ENCODE assay signal across 12 cellular contexts in genomic region chr2:39875182-39875913, GRCh38.
DNase-seq lines count a peak whose midpoint lies in the region; ATAC-seq and TF ChIP-seq lines count a peak whose summit lies in the region.
"Had no signal": no experiment of that assay in that cellular context is flagged by ENCODE, and none has a peak within 500 bp of the region (broad histone marks: within the 10 kb centered on the region; RNA-seq: fewer than 3 reads in every experiment).

No MANE protein-coding gene starts in this region.

- TF ChIP-seq CTCF in right atrium auricular region (IDR thresholded peaks at IDR 0.05) (no peak), epithelial cell of esophagus (IDR thresholded peaks at IDR 0.05; ENCODE audit: insufficient read depth, low read depth, low read length, missing control alignments) (no peak), mucosa of descending colon (IDR thresholded peaks at IDR 0.05) (no peak)

- intact Hi-C loops in Right ventricle myocardium inferior (cut with DNase I), result no loop called here
- intact Hi-C loops in mucosa of descending colon (cut with DNase I, micrococcal nuclease), result no loop called here

- H3K4me1 ChIP-seq in right atrium auricular region, result peaks cover 0 to 5% of the 10 kb centered on the region in 2 donors
- H3K4me1 ChIP-seq in mucosa of descending colon (ENCODE audit: low read depth), result no peaks in the 10 kb centered on the region

- no peaks in the 10 kb centered on the region for H3K36me3 Mint-ChIP-seq in activated naive CD8-positive, alpha-beta T cell treated with anti-CD3 and anti-CD28 coated beads, Interleukin-2, amount 50 U/mL, for 24 hours (ENCODE audit: low read depth)

- H3K4me1 Mint-ChIP-seq in activated naive CD8-positive, alpha-beta T cell treated with anti-CD3 and anti-CD28 coated beads, Interleukin-2, amount 50 U/mL, for 24 hours, result no peaks in the 10 kb centered on the region
- H3K4me1 Mint-ChIP-seq: B cell, naive B cell had no signal

- H3K9me3 ChIP-seq in right atrium auricular region (peaks cover 0 to 7% of the 10 kb centered on the region in 2 donors), mucosa of descending colon (no peaks in the 10 kb centered on the region)

- no peaks in the 10 kb centered on the region for H3K27me3 Mint-ChIP-seq in activated naive CD8-positive, alpha-beta T cell treated with anti-CD3 and anti-CD28 coated beads, Interleukin-2, amount 50 U/mL, for 24 hours
- H3K27me3 Mint-ChIP-seq: naive B cell had no signal

- H3K27me3 ChIP-seq in right atrium auricular region, result no peaks in the 10 kb centered on the region

- H3K4me3 Mint-ChIP-seq in activated naive CD8-positive, alpha-beta T cell treated with anti-CD3 and anti-CD28 coated beads, Interleukin-2, amount 50 U/mL, for 24 hours, result no peak overlapping the region
- H3K4me3 Mint-ChIP-seq: B cell, naive B cell had no signal

- H3K36me3 ChIP-seq in right atrium auricular region, result no peaks in the 10 kb centered on the region
- no peaks in the 10 kb centered on the region for H3K36me3 ChIP-seq in mucosa of descending colon (ENCODE audit: low read depth)

- H3K27ac ChIP-seq in right atrium auricular region, result no peak overlapping the region
- H3K27ac ChIP-seq: HL-60 had no signal

- H3K4me3 ChIP-seq in right atrium auricular region (no peak overlapping the region), epithelial cell of esophagus (ENCODE audit: low read length) (no peak overlapping the region), mucosa of descending colon (no peak overlapping the region)

- DNase-seq in Right ventricle myocardium inferior (ENCODE audit: missing footprints) (no peak), right atrium auricular region (ENCODE audit: low spot score) (no peak), epithelial cell of esophagus (ENCODE audit: low read depth) (peak; percentile 88), mucosa of descending colon (peak in 1 of 3 donors; percentile 31), NCI-H1436 (lab: John Stamatoyannopoulos, UW) (no peak), OCI-M2 (lab: John Stamatoyannopoulos, UW; ENCODE audit: unreplicated experiment) (no peak)
- DNase-seq in activated naive CD8-positive, alpha-beta T cell treated with anti-CD3 and anti-CD28 coated beads, Interleukin-2, amount 50 U/mL, for 24 hours, result no peak
- DNase-seq: naive B cell, NCI-H524 treated with DMSO at 0.1 percent for 48 hours had no signal

- no peak overlapping the region for H3K27ac Mint-ChIP-seq in activated naive CD8-positive, alpha-beta T cell treated with anti-CD3 and anti-CD28 coated beads, Interleukin-2, amount 50 U/mL, for 24 hours
- H3K27ac Mint-ChIP-seq: B cell, naive B cell had no signal

- ATAC-seq in Right ventricle myocardium inferior (peak; percentile 93), mucosa of descending colon (peak; percentile 41), HG03432 (IDR thresholded peaks at IDR 0.05; ENCODE audit: unreplicated experiment) (no peak)
- no peak for ATAC-seq in activated naive CD8-positive, alpha-beta T cell treated with anti-CD3 and anti-CD28 coated beads, Interleukin-2, amount 50 U/mL, for 24 hours

- peaks cover 10% of the 10 kb centered on the region for H3K9me3 Mint-ChIP-seq in activated naive CD8-positive, alpha-beta T cell treated with anti-CD3 and anti-CD28 coated beads, Interleukin-2, amount 50 U/mL, for 24 hours

Comparison
In these comparisons a context has a peak if more than half of its experiments do, and no peak if none do; other contexts are left out.
1. ATAC-seq: peak in Right ventricle myocardium inferior (single experiment) and mucosa of descending colon (single experiment); none in HG03432 (single experiment) and activated naive CD8-positive, alpha-beta T cell treated with anti-CD3 and anti-CD28 coated beads, Interleukin-2, amount 50 U/mL, for 24 hours (single experiment).